1 cellular context compared by ENCODE assay signal in genomic region chr12:89575405-89575804, GRCh38.
TF ChIP-seq lines count a peak whose summit lies in the region.

No MANE protein-coding gene starts in this region.

TF ChIP-seq in HepG2, 621 proteins besides CTCF, POLR2A, EP300 and RAD21:
- TF ChIP-seq, protein P1, sequence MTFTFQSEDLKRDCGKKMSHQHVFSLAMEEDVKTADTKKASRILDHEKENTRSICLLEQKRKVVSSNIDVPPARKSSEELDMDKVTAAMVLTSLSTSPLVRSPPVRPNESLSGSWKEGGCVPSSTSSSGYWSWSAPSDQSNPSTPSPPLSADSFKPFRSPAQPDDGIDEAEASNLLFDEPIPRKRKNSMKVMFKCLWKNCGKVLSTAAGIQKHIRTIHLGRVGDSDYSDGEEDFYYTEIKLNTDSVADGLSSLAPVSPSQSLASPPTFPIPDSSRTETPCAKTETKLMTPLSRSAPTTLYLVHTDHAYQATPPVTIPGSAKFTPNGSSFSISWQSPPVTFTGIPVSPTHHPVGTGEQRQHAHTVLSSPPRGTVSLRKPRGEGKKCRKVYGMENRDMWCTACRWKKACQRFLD (CRISPR knock-in tag; IDR thresholded peaks at IDR 0.05; ENCODE audit: borderline replicate concordance), result no peak
- TF ChIP-seq ZNF710 (CRISPR knock-in tag; IDR thresholded peaks at IDR 0.05; ENCODE audit: borderline replicate concordance) (no peak), ZNF33B (CRISPR knock-in tag; IDR thresholded peaks at IDR 0.05) (no peak), IRF2 (CRISPR knock-in tag; IDR thresholded peaks at IDR 0.05) (no peak), ZNF775 (CRISPR knock-in tag; IDR thresholded peaks at IDR 0.05; ENCODE audit: borderline replicate concordance) (no peak), HOXA7 (CRISPR knock-in tag; IDR thresholded peaks at IDR 0.05) (no peak), XBP1 (CRISPR knock-in tag; IDR thresholded peaks at IDR 0.05) (no peak), FOXA3 (CRISPR knock-in tag; IDR thresholded peaks at IDR 0.05) (0 out of 2 replicates have a peak, but pooled peaks have one; percentile 10), ZNF362 (CRISPR knock-in tag; IDR thresholded peaks at IDR 0.05; ENCODE audit: borderline replicate concordance) (no peak), BCL3 (CRISPR knock-in tag; IDR thresholded peaks at IDR 0.05) (no peak), PBX3 (CRISPR knock-in tag; IDR thresholded peaks at IDR 0.05; ENCODE audit: borderline replicate concordance) (no peak), NCOA5 (CRISPR knock-in tag; IDR thresholded peaks at IDR 0.05) (no peak), ZNF296 (CRISPR knock-in tag; conservative IDR thresholded peaks at IDR 0.05) (no peak), TMF1 (CRISPR knock-in tag; IDR thresholded peaks at IDR 0.05; ENCODE audit: low read depth) (no peak), ARID5B (CRISPR knock-in tag; IDR thresholded peaks at IDR 0.05) (0 out of 2 replicates have a peak, but pooled peaks have one; percentile 27), PAF1 (CRISPR knock-in tag; IDR thresholded peaks at IDR 0.05) (no peak)
- TF ChIP-seq, protein P2, sequence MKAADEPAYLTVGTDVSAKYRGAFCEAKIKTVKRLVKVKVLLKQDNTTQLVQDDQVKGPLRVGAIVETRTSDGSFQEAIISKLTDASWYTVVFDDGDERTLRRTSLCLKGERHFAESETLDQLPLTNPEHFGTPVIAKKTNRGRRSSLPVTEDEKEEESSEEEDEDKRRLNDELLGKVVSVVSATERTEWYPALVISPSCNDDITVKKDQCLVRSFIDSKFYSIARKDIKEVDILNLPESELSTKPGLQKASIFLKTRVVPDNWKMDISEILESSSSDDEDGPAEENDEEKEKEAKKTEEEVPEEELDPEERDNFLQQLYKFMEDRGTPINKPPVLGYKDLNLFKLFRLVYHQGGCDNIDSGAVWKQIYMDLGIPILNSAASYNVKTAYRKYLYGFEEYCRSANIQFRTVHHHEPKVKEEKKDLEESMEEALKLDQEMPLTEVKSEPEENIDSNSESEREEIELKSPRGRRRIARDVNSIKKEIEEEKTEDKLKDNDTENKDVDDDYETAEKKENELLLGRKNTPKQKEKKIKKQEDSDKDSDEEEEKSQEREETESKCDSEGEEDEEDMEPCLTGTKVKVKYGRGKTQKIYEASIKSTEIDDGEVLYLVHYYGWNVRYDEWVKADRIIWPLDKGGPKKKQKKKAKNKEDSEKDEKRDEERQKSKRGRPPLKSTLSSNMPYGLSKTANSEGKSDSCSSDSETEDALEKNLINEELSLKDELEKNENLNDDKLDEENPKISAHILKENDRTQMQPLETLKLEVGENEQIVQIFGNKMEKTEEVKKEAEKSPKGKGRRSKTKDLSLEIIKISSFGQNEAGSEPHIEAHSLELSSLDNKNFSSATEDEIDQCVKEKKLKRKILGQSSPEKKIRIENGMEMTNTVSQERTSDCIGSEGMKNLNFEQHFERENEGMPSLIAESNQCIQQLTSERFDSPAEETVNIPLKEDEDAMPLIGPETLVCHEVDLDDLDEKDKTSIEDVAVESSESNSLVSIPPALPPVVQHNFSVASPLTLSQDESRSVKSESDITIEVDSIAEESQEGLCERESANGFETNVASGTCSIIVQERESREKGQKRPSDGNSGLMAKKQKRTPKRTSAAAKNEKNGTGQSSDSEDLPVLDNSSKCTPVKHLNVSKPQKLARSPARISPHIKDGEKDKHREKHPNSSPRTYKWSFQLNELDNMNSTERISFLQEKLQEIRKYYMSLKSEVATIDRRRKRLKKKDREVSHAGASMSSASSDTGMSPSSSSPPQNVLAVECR (CRISPR knock-in tag; IDR thresholded peaks at IDR 0.05; ENCODE audit: borderline replicate concordance), result no peak
- TF ChIP-seq, protein P3, sequence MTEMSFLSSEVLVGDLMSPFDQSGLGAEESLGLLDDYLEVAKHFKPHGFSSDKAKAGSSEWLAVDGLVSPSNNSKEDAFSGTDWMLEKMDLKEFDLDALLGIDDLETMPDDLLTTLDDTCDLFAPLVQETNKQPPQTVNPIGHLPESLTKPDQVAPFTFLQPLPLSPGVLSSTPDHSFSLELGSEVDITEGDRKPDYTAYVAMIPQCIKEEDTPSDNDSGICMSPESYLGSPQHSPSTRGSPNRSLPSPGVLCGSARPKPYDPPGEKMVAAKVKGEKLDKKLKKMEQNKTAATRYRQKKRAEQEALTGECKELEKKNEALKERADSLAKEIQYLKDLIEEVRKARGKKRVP (CRISPR knock-in tag; IDR thresholded peaks at IDR 0.05), result peak in 1 of 2 experiments; percentile 85; a peak in 2 of 4 replicates
- TF ChIP-seq, protein P4, sequence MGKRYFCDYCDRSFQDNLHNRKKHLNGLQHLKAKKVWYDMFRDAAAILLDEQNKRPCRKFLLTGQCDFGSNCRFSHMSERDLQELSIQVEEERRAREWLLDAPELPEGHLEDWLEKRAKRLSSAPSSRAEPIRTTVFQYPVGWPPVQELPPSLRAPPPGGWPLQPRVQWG (CRISPR knock-in tag; IDR thresholded peaks at IDR 0.05; ENCODE audit: borderline replicate concordance, low read depth), result no peak
